1 cellular context compared by ENCODE assay signal in the genomic region with DNA sequence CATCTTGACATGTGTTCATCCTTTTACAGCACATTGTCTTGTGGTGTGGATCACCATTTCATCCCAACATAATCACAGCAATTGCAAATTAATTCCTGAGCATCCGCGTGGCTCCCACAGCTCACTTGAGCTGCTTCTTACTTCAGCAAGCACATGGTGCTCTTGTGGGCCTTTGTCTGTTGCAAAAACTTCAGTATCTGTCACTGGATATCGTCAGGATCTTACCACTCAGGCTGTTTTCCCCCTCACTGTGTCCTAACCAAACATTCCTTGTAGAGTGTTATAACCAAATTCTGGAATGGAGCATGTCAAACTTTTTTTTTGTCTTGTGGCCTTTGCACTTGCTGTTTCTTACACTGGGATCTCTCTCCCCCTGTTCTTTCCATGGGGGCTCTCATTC.
TF ChIP-seq lines count a peak whose summit lies in the region.

No MANE protein-coding gene starts in this region.

TF ChIP-seq in GM23338, 12 proteins besides CTCF, POLR2A, EP300 and RAD21 (continued from another document):
- TF ChIP-seq, protein P1, sequence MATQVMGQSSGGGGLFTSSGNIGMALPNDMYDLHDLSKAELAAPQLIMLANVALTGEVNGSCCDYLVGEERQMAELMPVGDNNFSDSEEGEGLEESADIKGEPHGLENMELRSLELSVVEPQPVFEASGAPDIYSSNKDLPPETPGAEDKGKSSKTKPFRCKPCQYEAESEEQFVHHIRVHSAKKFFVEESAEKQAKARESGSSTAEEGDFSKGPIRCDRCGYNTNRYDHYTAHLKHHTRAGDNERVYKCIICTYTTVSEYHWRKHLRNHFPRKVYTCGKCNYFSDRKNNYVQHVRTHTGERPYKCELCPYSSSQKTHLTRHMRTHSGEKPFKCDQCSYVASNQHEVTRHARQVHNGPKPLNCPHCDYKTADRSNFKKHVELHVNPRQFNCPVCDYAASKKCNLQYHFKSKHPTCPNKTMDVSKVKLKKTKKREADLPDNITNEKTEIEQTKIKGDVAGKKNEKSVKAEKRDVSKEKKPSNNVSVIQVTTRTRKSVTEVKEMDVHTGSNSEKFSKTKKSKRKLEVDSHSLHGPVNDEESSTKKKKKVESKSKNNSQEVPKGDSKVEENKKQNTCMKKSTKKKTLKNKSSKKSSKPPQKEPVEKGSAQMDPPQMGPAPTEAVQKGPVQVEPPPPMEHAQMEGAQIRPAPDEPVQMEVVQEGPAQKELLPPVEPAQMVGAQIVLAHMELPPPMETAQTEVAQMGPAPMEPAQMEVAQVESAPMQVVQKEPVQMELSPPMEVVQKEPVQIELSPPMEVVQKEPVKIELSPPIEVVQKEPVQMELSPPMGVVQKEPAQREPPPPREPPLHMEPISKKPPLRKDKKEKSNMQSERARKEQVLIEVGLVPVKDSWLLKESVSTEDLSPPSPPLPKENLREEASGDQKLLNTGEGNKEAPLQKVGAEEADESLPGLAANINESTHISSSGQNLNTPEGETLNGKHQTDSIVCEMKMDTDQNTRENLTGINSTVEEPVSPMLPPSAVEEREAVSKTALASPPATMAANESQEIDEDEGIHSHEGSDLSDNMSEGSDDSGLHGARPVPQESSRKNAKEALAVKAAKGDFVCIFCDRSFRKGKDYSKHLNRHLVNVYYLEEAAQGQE (IDR thresholded peaks at IDR 0.05; ENCODE audit: unreplicated experiment) = no peak
- TF ChIP-seq EZH2 (IDR thresholded peaks at IDR 0.05; ENCODE audit: low read depth, unreplicated experiment) (no peak), NANOG (IDR thresholded peaks at IDR 0.05; ENCODE audit: borderline replicate concordance) (no peak), ZNF331 (CRISPR knock-in tag; IDR thresholded peaks at IDR 0.05; ENCODE audit: low read depth) (no peak), STAT1 (IDR thresholded peaks at IDR 0.05; ENCODE audit: unreplicated experiment) (no peak), EZH2phosphoT487 (IDR thresholded peaks at IDR 0.05; ENCODE audit: unreplicated experiment) (no peak), ZNF114 (CRISPR knock-in tag; IDR thresholded peaks at IDR 0.05) (no peak), CREB1 (CRISPR knock-in tag; IDR thresholded peaks at IDR 0.05; ENCODE audit: low read depth) (no peak), JUNB (IDR thresholded peaks at IDR 0.05; ENCODE audit: unreplicated experiment) (no peak)
